12 cellular contexts compared by ENCODE assay signal in the genomic region with DNA sequence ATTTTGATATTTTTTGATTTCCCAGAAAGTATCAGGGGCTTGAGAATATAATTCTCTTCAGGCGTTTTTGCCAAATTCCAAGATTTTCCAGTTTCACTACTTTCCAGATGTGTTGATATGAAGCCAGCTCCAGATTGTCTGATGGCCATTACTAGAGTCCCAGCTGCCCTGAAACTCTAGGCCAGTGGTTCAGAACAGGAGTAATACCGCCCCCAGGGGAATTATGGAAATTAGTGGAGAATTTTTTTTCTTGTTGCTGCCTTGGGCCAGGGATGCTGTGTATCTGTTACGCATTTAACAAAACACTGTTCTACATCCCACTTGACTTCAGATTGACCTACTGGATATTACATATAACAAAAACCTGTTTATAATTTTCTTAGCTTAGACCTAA.
DNase-seq lines count a peak whose midpoint lies in the region; TF ChIP-seq lines count a peak whose summit lies in the region.
"Had no signal": no experiment of that assay in that cellular context is flagged by ENCODE, and none has a peak within 500 bp of the region (broad histone marks: within the 10 kb centered on the region; RNA-seq: fewer than 3 reads in every experiment).

No MANE protein-coding gene starts in this region.

- intact Hi-C loops in Calu3 (cut with micrococcal nuclease; ENCODE audit: unreplicated experiment), result loop anchor here (1.0 kb wide), 7 partner anchors 89 to 838 kb away; no protein-coding TSS in a partner anchor

- H3K4me3 Mint-ChIP-seq in Calu3 (ENCODE audit: low read depth, unreplicated experiment), result no peak overlapping the region
- H3K4me3 Mint-ChIP-seq in brain, result peak overlapping the region in 4 of 5 experiments; percentile 66 to 81 (median 76)
- H3K4me3 Mint-ChIP-seq: activated CD8-positive, alpha-beta T cell treated with anti-CD3 and anti-CD28 coated beads, Interleukin-2, amount 10 ng/mL, durations not matched to agents 7 days and 5 days; central memory CD8-positive, alpha-beta T cell; T-helper 1 cell treated with Interleukin-12 subunit alpha and Interleukin-12 subunit beta and Interleukin-4 antibody, amounts not matched to agents 30 μg/mL and 1 μg/mL, for 36 hours had no signal

- DNase-seq in Calu3, result peak; percentile 12
- DNase-seq in M059J (ENCODE audit: low read depth), result peak; percentile 9
- DNase-seq in medulla oblongata (ENCODE audit: extremely low spot score), result peak; percentile 41
- DNase-seq in NCI-H2081 treated with DMSO at 0.1 percent for 48 hours (lab: John Stamatoyannopoulos, UW), result no peak
- no peak for DNase-seq in NCI-H1092 treated with DMSO at 0.1 percent for 48 hours (lab: John Stamatoyannopoulos, UW)
- DNase-seq in SW480 (ENCODE audit: low spot score), result no peak
- no peak for DNase-seq in islet precursor cell
- DNase-seq: activated gamma-delta T cell had no signal

- H3K9me3 Mint-ChIP-seq in Calu3 (ENCODE audit: low read depth, unreplicated experiment) (no peaks in the 10 kb centered on the region), brain (no peaks in the 10 kb centered on the region)
- H3K9me3 Mint-ChIP-seq: central memory CD8-positive, alpha-beta T cell; T-helper 1 cell treated with Interleukin-12 subunit alpha and Interleukin-12 subunit beta and Interleukin-4 antibody, amounts not matched to agents 30 μg/mL and 1 μg/mL, for 36 hours had no signal

- H3K4me1 Mint-ChIP-seq in Calu3 (ENCODE audit: low read depth, unreplicated experiment) (no peaks in the 10 kb centered on the region), brain (peaks cover 32% of the 10 kb centered on the region)
- H3K4me1 Mint-ChIP-seq: central memory CD8-positive, alpha-beta T cell had no signal

- H3K27ac Mint-ChIP-seq in Calu3 (ENCODE audit: unreplicated experiment) (no peak overlapping the region), brain (peak overlapping the region; percentile 61 to 81 (median 73))
- H3K27ac Mint-ChIP-seq: activated CD8-positive, alpha-beta T cell treated with anti-CD3 and anti-CD28 coated beads, Interleukin-2, amount 10 ng/mL, durations not matched to agents 7 days and 5 days; T-helper 1 cell treated with Interleukin-12 subunit alpha and Interleukin-12 subunit beta and Interleukin-4 antibody, amounts not matched to agents 30 μg/mL and 1 μg/mL, for 36 hours had no signal

- H3K27me3 Mint-ChIP-seq in Calu3 (ENCODE audit: unreplicated experiment) (peaks cover 62% of the 10 kb centered on the region), brain (peaks cover 10% of the 10 kb centered on the region)
- H3K27me3 Mint-ChIP-seq: central memory CD8-positive, alpha-beta T cell had no signal

- CTCF ChIA-PET in Calu3 (lab: Charles Lee), result interaction anchor here (0.6 to 2.5 kb wide), 12 partner anchors 9 to 838 kb away, joined by 3 to 16 read pairs (median 4); partner anchors contain the start of gene KCNN2

- no peaks in the 10 kb centered on the region for H3K36me3 Mint-ChIP-seq in Calu3 (ENCODE audit: insufficient read depth, unreplicated experiment)
- H3K36me3 Mint-ChIP-seq in brain, result no peaks in the 10 kb centered on the region

- no peak for TF ChIP-seq CTCF in Calu3 (IDR thresholded peaks at IDR 0.05; ENCODE audit: unreplicated experiment)
- no peak for TF ChIP-seq CTCF in brain (conservative IDR thresholded peaks at IDR 0.05)

- no TSS peak for BruUV-seq in Calu3 (replicated peaks; lab: Mats Ljungman, UMichigan)

Comparison
In these comparisons a context has a peak if more than half of its experiments do, and no peak if none do; other contexts are left out.
1. DNase-seq: peak in Calu3 (single experiment), M059J (single experiment) and medulla oblongata (single experiment); none in NCI-H2081 treated with DMSO at 0.1 percent for 48 hours (single experiment), NCI-H1092 treated with DMSO at 0.1 percent for 48 hours (single experiment), SW480 (single experiment) and islet precursor cell (single experiment).